Comparison of ENCODE assay signal across 18 cellular contexts in genomic region chr14:93564918-93565317, GRCh38.
A peak's percentile ranks its signal among the peaks of the same experiment; 100 is the strongest.
DNase-seq lines count a peak whose midpoint lies in the region; FAIRE-seq and TF ChIP-seq lines count a peak whose summit lies in the region.
"Had no signal": no experiment of that assay in that cellular context is flagged by ENCODE, and none has a peak within 500 bp of the region (broad histone marks: within the 10 kb centered on the region; RNA-seq: fewer than 3 reads in every experiment).

No MANE protein-coding gene starts in this region.

- CTCF ChIA-PET in Caco-2 (lab: Charles Lee) (no interaction called here), H1 (lab: Charles Lee; ENCODE audit: partially characterized antibody) (interaction anchor here (0.6 to 1.3 kb wide), 2 partner anchors 451 to 718 kb away, joined by 3 to 4 read pairs; no protein-coding TSS in a partner anchor), mammary epithelial cell (lab: Charles Lee; ENCODE audit: low non-redundant PET) (no interaction called here)

- TF ChIP-seq CTCF in Caco-2 (IDR thresholded peaks at IDR 0.05; ENCODE audit: insufficient read depth in 1 of 2, low read depth in 1 of 2, low read length in 1 of 2, severe bottlenecking in 1 of 2, unreplicated experiment in 1 of 2) (no peak), H1 (IDR thresholded peaks at IDR 0.05; ENCODE audit: control extremely low read depth in 1 of 3, insufficient read depth in 1 of 3, low read depth in 1 of 3, low read length in 3 of 3) (no peak), mammary epithelial cell (conservative IDR thresholded peaks at IDR 0.05 in 1 of 2, IDR thresholded peaks at IDR 0.05 in 1 of 2; ENCODE audit: extremely low read depth in 1 of 2, insufficient read depth in 1 of 2, low read depth in 1 of 2, low read length in 2 of 2) (no peak)

- peaks cover 13% of the 10 kb centered on the region for H3K4me1 ChIP-seq in Caco-2
- H3K4me1 ChIP-seq in H1 (replicated peaks in 1 of 4; ENCODE audit: control insufficient read depth in 3 of 4, insufficient read depth in 4 of 4, low read length in 3 of 4), result peaks cover 0 to 7% (median 1%) of the 10 kb centered on the region in 4 experiments; a peak in 3 of 7 replicates
- H3K4me1 ChIP-seq in mammary epithelial cell (ENCODE audit: insufficient read depth, low read length), result no peaks in the 10 kb centered on the region
- no peaks in the 10 kb centered on the region for H3K4me1 ChIP-seq in mesenchymal stem cell (ENCODE audit: control insufficient read depth, insufficient read depth, low read depth, low read length)
- H3K4me1 ChIP-seq: BE2C had no signal

- H4K8ac ChIP-seq in H1 (ENCODE audit: extremely low read depth, insufficient read depth, low read length) (no peak overlapping the region), mesenchymal stem cell (ENCODE audit: low read length) (no peak overlapping the region)

- H2BK120ac ChIP-seq in H1 (replicated peaks; ENCODE audit: low read depth, low read length) (no peak overlapping the region), mesenchymal stem cell (ENCODE audit: low read depth, low read length) (no peak overlapping the region)

- H3K27me3 ChIP-seq in Caco-2 (replicated peaks; ENCODE audit: control insufficient read depth, insufficient read depth, low read length) (no peaks in the 10 kb centered on the region), H1 (replicated peaks in 1 of 4; ENCODE audit: control insufficient read depth in 3 of 4, extremely low read depth in 1 of 4, insufficient read depth in 3 of 4, low read length in 3 of 4) (no peaks in the 10 kb centered on the region), mammary epithelial cell (ENCODE audit: insufficient read depth, low read length) (peaks cover 1% of the 10 kb centered on the region), mesenchymal stem cell (ENCODE audit: control insufficient read depth in 1 of 2, insufficient read depth in 1 of 2, low read length in 2 of 2) (peaks cover 0 to 3% of the 10 kb centered on the region in 2 experiments)
- H3K27me3 ChIP-seq: BE2C had no signal

- no peak overlapping the region for H3K4me3 Mint-ChIP-seq in Caco-2 (ENCODE audit: unreplicated experiment)
- H3K4me3 Mint-ChIP-seq: CD4-positive, CD25-positive, alpha-beta regulatory T cell; CD8-positive, alpha-beta memory T cell had no signal

- TF ChIP-seq RAD21 in H1 (IDR thresholded peaks at IDR 0.05 in 1 of 2, conservative IDR thresholded peaks at IDR 0.05 in 1 of 2; ENCODE audit: low read depth in 2 of 2, low read length in 2 of 2), result no peak

- no peaks in the 10 kb centered on the region for H3K36me3 ChIP-seq in Caco-2 (ENCODE audit: control insufficient read depth, insufficient read depth, low read length)
- H3K36me3 ChIP-seq in H1 (ENCODE audit: control insufficient read depth in 2 of 4, insufficient read depth in 4 of 4, low read length in 3 of 4), result no peaks in the 10 kb centered on the region
- H3K36me3 ChIP-seq in mammary epithelial cell (ENCODE audit: insufficient read depth, low read length), result no peaks in the 10 kb centered on the region
- no peaks in the 10 kb centered on the region for H3K36me3 ChIP-seq in mesenchymal stem cell (ENCODE audit: control insufficient read depth in 1 of 2, insufficient read depth in 2 of 2, low read depth in 1 of 2, low read length in 2 of 2)

- H3K36me3 Mint-ChIP-seq in Caco-2 (ENCODE audit: insufficient read depth, unreplicated experiment), result no peaks in the 10 kb centered on the region
- H3K36me3 Mint-ChIP-seq: CD4-positive, CD25-positive, alpha-beta regulatory T cell; CD8-positive, alpha-beta memory T cell had no signal

- H3K23ac ChIP-seq in H1 (ENCODE audit: insufficient read length), result no peak overlapping the region
- no peak overlapping the region for H3K23ac ChIP-seq in mesenchymal stem cell (ENCODE audit: low read length in 2 of 2)

- no peaks in the 10 kb centered on the region for H3K79me1 ChIP-seq in H1 (ENCODE audit: low read depth, low read length)
- no peaks in the 10 kb centered on the region for H3K79me1 ChIP-seq in mesenchymal stem cell (replicated peaks; ENCODE audit: low read length, poor library complexity, severe bottlenecking)

- no peak overlapping the region for H2BK20ac ChIP-seq in H1 (ENCODE audit: low read length)

- H3K4me1 Mint-ChIP-seq in Caco-2 (ENCODE audit: low read depth, unreplicated experiment), result peaks cover 27% of the 10 kb centered on the region
- H3K4me1 Mint-ChIP-seq: CD4-positive, CD25-positive, alpha-beta regulatory T cell; CD8-positive, alpha-beta memory T cell had no signal

- H3K14ac ChIP-seq in H1 (ENCODE audit: insufficient read length) (no peak overlapping the region), mesenchymal stem cell (ENCODE audit: low read length in 2 of 2) (no peak overlapping the region)

- H3K79me2 ChIP-seq in H1 (ENCODE audit: control insufficient read depth in 1 of 2, insufficient read depth in 2 of 2, low read length in 2 of 2), result no peaks in the 10 kb centered on the region
- no peaks in the 10 kb centered on the region for H3K79me2 ChIP-seq in mammary epithelial cell (ENCODE audit: insufficient read depth, low read length)

- peaks cover 28% of the 10 kb centered on the region for H3K9me3 Mint-ChIP-seq in Caco-2 (ENCODE audit: unreplicated experiment)
- H3K9me3 Mint-ChIP-seq: CD4-positive, CD25-positive, alpha-beta regulatory T cell had no signal

- no peak overlapping the region for H3K56ac ChIP-seq in H1 (replicated peaks; ENCODE audit: insufficient read length, low read depth, low read length)

- H2BK15ac ChIP-seq in H1 (ENCODE audit: low read length) (no peak overlapping the region), mesenchymal stem cell (ENCODE audit: low read depth, poor library complexity, severe bottlenecking) (no peak overlapping the region)

- H2AK5ac ChIP-seq in H1 (ENCODE audit: low read depth, low read length) (no peak overlapping the region), mesenchymal stem cell (ENCODE audit: low read length, severe bottlenecking) (no peak overlapping the region)

- H4K5ac ChIP-seq in H1 (ENCODE audit: insufficient read length, low read depth, low read length), result no peak overlapping the region

- POLR2A ChIA-PET in Caco-2 (lab: Charles Lee), result interaction anchor here (0.5 kb wide), 1 partner anchor 1593 kb away, joined by 6 read pairs; no protein-coding TSS in a partner anchor
- POLR2A ChIA-PET in H1 (lab: Charles Lee; ENCODE audit: partially characterized antibody), result no interaction called here

- peaks cover 5% of the 10 kb centered on the region for H3K27me3 Mint-ChIP-seq in Caco-2 (ENCODE audit: insufficient read depth, unreplicated experiment)

- H2BK12ac ChIP-seq in H1 (ENCODE audit: low read depth, low read length), result no peak overlapping the region
- H2BK12ac ChIP-seq in mesenchymal stem cell (ENCODE audit: low read length in 2 of 2), result no peak overlapping the region

- TF ChIP-seq EP300 in H1 (IDR thresholded peaks at IDR 0.05; ENCODE audit: borderline replicate concordance in 1 of 2, low read depth in 2 of 2, low read length in 2 of 2), result no peak

- H3K27ac ChIP-seq in H1 (ENCODE audit: low read depth, low read length) (no peak overlapping the region), mammary epithelial cell (ENCODE audit: insufficient read depth, low read depth, low read length) (no peak overlapping the region), mesenchymal stem cell (ENCODE audit: low read length, poor library complexity, severe bottlenecking) (no peak overlapping the region)
- H3K27ac ChIP-seq: GM23248 had no signal

- H2BK5ac ChIP-seq in H1 (ENCODE audit: low read depth, low read length) (no peak overlapping the region), mesenchymal stem cell (ENCODE audit: low read depth, low read length, poor library complexity, severe bottlenecking) (no peak overlapping the region)

- dilution Hi-C loops in mammary epithelial cell (cut with HindIII; ENCODE audit: low sequenced_read_pairs), result no loop called here

- H4K20me1 ChIP-seq in H1 (replicated peaks in 1 of 2; ENCODE audit: control insufficient read depth in 1 of 2, insufficient read depth in 2 of 2, low read length in 2 of 2) (no peaks in the 10 kb centered on the region), mammary epithelial cell (ENCODE audit: insufficient read depth, low read length) (no peaks in the 10 kb centered on the region)

- no peaks in the 10 kb centered on the region; the same call in 1 of the 2 replicates for H3K23me2 ChIP-seq in H1 (ENCODE audit: low read depth, low read length)

- no peaks in the 10 kb centered on the region for H3K9me3 ChIP-seq in Caco-2
- no peaks in the 10 kb centered on the region for H3K9me3 ChIP-seq in H1 (ENCODE audit: insufficient read depth in 2 of 2, low read depth in 1 of 2, low read length in 1 of 2)
- no peaks in the 10 kb centered on the region for H3K9me3 ChIP-seq in mammary epithelial cell (replicated peaks; ENCODE audit: insufficient read depth, low read length)
- H3K9me3 ChIP-seq in mesenchymal stem cell (ENCODE audit: control insufficient read depth, low read length), result no peaks in the 10 kb centered on the region
- H3K9me3 ChIP-seq: BE2C had no signal

- H3K4ac ChIP-seq in H1 (replicated peaks; ENCODE audit: insufficient read length, low read depth, low read length) (peak overlapping the region; percentile 74), mesenchymal stem cell (ENCODE audit: low read depth in 1 of 2, low read length in 2 of 2) (no peak overlapping the region)

- no peak overlapping the region for H2AFZ ChIP-seq in H1 (ENCODE audit: low read length)
- H2AFZ ChIP-seq in mammary epithelial cell (ENCODE audit: low read depth, low read length), result no peak overlapping the region
- H2AFZ ChIP-seq in mesenchymal stem cell (ENCODE audit: low read depth, low read length), result no peak overlapping the region
- H2AFZ ChIP-seq: GM23248 had no signal

- H3K4me2 ChIP-seq in H1 (ENCODE audit: insufficient read depth in 1 of 2, low read depth in 2 of 2, low read length in 2 of 2) (no peak overlapping the region), mammary epithelial cell (ENCODE audit: insufficient read depth, low read depth, low read length) (no peak overlapping the region), mesenchymal stem cell (ENCODE audit: low read length, poor library complexity, severe bottlenecking) (no peak overlapping the region)

- intact Hi-C loops in Caco-2 (cut with micrococcal nuclease; ENCODE audit: unreplicated experiment), result no loop called here
- intact Hi-C loops in mammary epithelial cell (cut with micrococcal nuclease), result no loop called here

- in situ Hi-C loops in mammary epithelial cell (cut with MboI; ENCODE audit: low sequenced_read_pairs in 2 of 2), result no loop called here

- FAIRE-seq in H1 (lab: Jason Lieb, UNC), result no peak
- FAIRE-seq: D721Med, GM12891, H54 had no signal

- H4K91ac ChIP-seq in H1 (replicated peaks; ENCODE audit: insufficient read length, low read length) (no peak overlapping the region), mesenchymal stem cell (ENCODE audit: low read length) (no peak overlapping the region)

- 90% methylated on average over 9 of the region's 9 CpGs; no CpG with 5 or more reads in 1 of the 2 experiments for WGBS in H1 (ENCODE audit: extremely low coverage in 1 of 2, insufficient coverage in 1 of 2, insufficient read length in 1 of 2, insufficient replicate concordance in 2 of 2, low coverage in 1 of 2, low lambda C conversion rate in 2 of 2, missing lambda C conversion rate in 1 of 2), 2 experiments
- 80% methylated on average over 9 of the region's 9 CpGs for WGBS in mammary epithelial cell (ENCODE audit: low coverage, missing lambda C conversion rate)
- WGBS in mesenchymal stem cell, result 70% methylated on average over 9 of the region's 9 CpGs

- H3K18ac ChIP-seq in H1 (ENCODE audit: extremely low read depth, low read length) (peak overlapping the region; percentile 19; the same call in 1 of the 2 replicates), mesenchymal stem cell (ENCODE audit: low read depth in 1 of 2, low read length in 2 of 2) (no peak overlapping the region)

- DNase-seq in Caco-2 (no peak), ELF-1 (ENCODE audit: low read depth, low spot score) (peak; percentile 4), NCI-H2171 treated with DMSO at 0.1 percent for 48 hours (lab: John Stamatoyannopoulos, UW) (peak; percentile 78), H1 (ENCODE audit: low read depth in 1 of 2, low spot score in 2 of 2) (no peak), mammary epithelial cell (no peak), medulla oblongata (ENCODE audit: extremely low spot score) (no peak), mesenchymal stem cell (no peak)
- DNase-seq: BE2C; C1 segment of cervical spinal cord; CD4-positive, CD25-positive, alpha-beta regulatory T cell; CD8-positive, alpha-beta memory T cell; COR-L47; GF-D8; GM23248; HCEC 1CT had no signal

- H3K4me3 ChIP-seq in Caco-2 (ENCODE audit: low read depth, low read length) (no peak overlapping the region), H1 (ENCODE audit: extremely low read depth in 1 of 4, insufficient read depth in 2 of 4, low read depth in 3 of 4, low read length in 4 of 4) (no peak overlapping the region), mammary epithelial cell (replicated peaks in 1 of 3; ENCODE audit: insufficient read depth in 1 of 3, low read depth in 2 of 3, low read length in 3 of 3) (no peak overlapping the region), mesenchymal stem cell (ENCODE audit: insufficient read depth in 1 of 2, low read depth in 1 of 2, low read length in 2 of 2) (no peak overlapping the region)
- H3K4me3 ChIP-seq: GM23248 had no signal

- peak overlapping the region; percentile 31 for H3K27ac Mint-ChIP-seq in Caco-2 (ENCODE audit: unreplicated experiment)
- H3K27ac Mint-ChIP-seq: CD4-positive, CD25-positive, alpha-beta regulatory T cell; CD8-positive, alpha-beta memory T cell had no signal

- H3K9ac ChIP-seq in H1 (replicated peaks in 1 of 4; ENCODE audit: extremely low read depth in 1 of 4, low read depth in 3 of 4, low read length in 3 of 4), result no peak overlapping the region
- H3K9ac ChIP-seq in mammary epithelial cell (ENCODE audit: insufficient read depth, low read length), result no peak overlapping the region
- H3K9ac ChIP-seq in mesenchymal stem cell (ENCODE audit: low read length), result no peak overlapping the region
- H3K9ac ChIP-seq: GM23248 had no signal

- no peak for TF ChIP-seq POLR2A in H1 (IDR thresholded peaks at IDR 0.05; ENCODE audit: control extremely low read depth in 1 of 2, low read depth in 2 of 2, low read length in 2 of 2)

- BruUV-seq in Caco-2 (replicated peaks; lab: Mats Ljungman, UMichigan), result no TSS peak
- BruUV-seq in mammary epithelial cell (replicated peaks; lab: Mats Ljungman, UMichigan), result no TSS peak

Comparison
In these comparisons a context has a peak if more than half of its experiments do, and no peak if none do; other contexts are left out.
1. DNase-seq: peak in ELF-1 (single experiment) and NCI-H2171 treated with DMSO at 0.1 percent for 48 hours (single experiment); none in Caco-2 (0 of 2), H1 (0 of 2), mammary epithelial cell (single experiment), medulla oblongata (single experiment) and mesenchymal stem cell (single experiment).